In genomic region chr4:38730830-38731646, GRCh38 we compare ENCODE assay signal across 8 cellular contexts. TPM values are rescaled to one million over a fixed set of nuclear protein-coding genes. Genes with fewer than 3 reads are reported as not detected.
DNase-seq lines count a peak whose midpoint lies in the region; ATAC-seq, FAIRE-seq and TF ChIP-seq lines count a peak whose summit lies in the region.

No MANE protein-coding gene starts in this region.

- no peak overlapping the region for H2AFZ ChIP-seq in keratinocyte (ENCODE audit: control insufficient read depth, low read length)

- H3K27ac ChIP-seq in 22Rv1 (no peak overlapping the region), breast epithelium (no peak overlapping the region), keratinocyte (ENCODE audit: control insufficient read depth, insufficient read depth, low read length) (no peak overlapping the region)

- no peak for TF ChIP-seq POLR2A in breast epithelium (IDR thresholded peaks at IDR 0.05)

- H3K9me3 ChIP-seq in breast epithelium (no peaks in the 10 kb centered on the region), keratinocyte (ENCODE audit: control insufficient read depth, low read depth, low read length) (peaks cover 4% of the 10 kb centered on the region)

- peak; percentile 73 for DNase-seq in GM13977 (ENCODE audit: low spot score)
- peak; percentile 47 for DNase-seq in NCI-H1694 (lab: John Stamatoyannopoulos, UW)
- peak; percentile 30 to 79 for DNase-seq in breast epithelium (ENCODE audit: low spot score in 2 of 2)
- DNase-seq in keratinocyte (ENCODE audit: low read depth, low spot score), result no peak
- DNase-seq in stimulated activated CD4-positive, alpha-beta T cell treated with anti-CD3 and anti-CD28 coated beads, Interleukin-1b, Interleukin-23, amount 100 ng/mL, for 48 hours, result peak; percentile 84

- peaks cover 0 to 6% of the 10 kb centered on the region in 2 donors for H3K4me1 ChIP-seq in breast epithelium
- peaks cover 13% of the 10 kb centered on the region for H3K4me1 ChIP-seq in keratinocyte (ENCODE audit: control insufficient read depth, extremely low read depth, insufficient read depth, low read length)

- H4K20me1 ChIP-seq in keratinocyte (ENCODE audit: control insufficient read depth, extremely low read depth, insufficient read depth, low read length), result no peaks in the 10 kb centered on the region

- H3K4me3 ChIP-seq in WI38 (ENCODE audit: low read depth, low read length) (no peak overlapping the region), breast epithelium (no peak overlapping the region), keratinocyte (ENCODE audit: control insufficient read depth in 2 of 3, extremely low read depth in 1 of 3, insufficient read depth in 2 of 3, low read depth in 1 of 3, low read length in 3 of 3) (no peak overlapping the region)

- dilution Hi-C loops in keratinocyte (cut with MboI; ENCODE audit: extremely low pct_ligation_motif_present, low sequenced_read_pairs), result no loop called here

- H3K79me2 ChIP-seq in keratinocyte (ENCODE audit: control insufficient read depth, insufficient read depth, low read length), result no peaks in the 10 kb centered on the region

- H3K27me3 ChIP-seq in breast epithelium (no peaks in the 10 kb centered on the region), keratinocyte (ENCODE audit: control insufficient read depth, extremely low read depth, insufficient read depth, low read length) (no peaks in the 10 kb centered on the region)

- H3K9ac ChIP-seq in keratinocyte (ENCODE audit: control insufficient read depth, extremely low read depth, insufficient read depth, low read length), result no peak overlapping the region

- in situ Hi-C loops in GM13977 (cut with MboI; ENCODE audit: low pct_unique_long_range_greater_than_20kb, low sequenced_read_pairs, unreplicated experiment), result loop anchor here (10.0 to 25.0 kb wide), 3 partner anchors 546 to 919 kb away; no protein-coding TSS in a partner anchor

- peak; percentile 93 for TF ChIP-seq CTCF in 22Rv1 (IDR thresholded peaks at IDR 0.05)
- peak; percentile 91 for TF ChIP-seq CTCF in GM13977 (IDR thresholded peaks at IDR 0.05; ENCODE audit: extremely low read depth, insufficient read depth, missing control alignments)
- peak; percentile 94 for TF ChIP-seq CTCF in WI38 (IDR thresholded peaks at IDR 0.05; ENCODE audit: low read depth, low read length)
- TF ChIP-seq CTCF in breast epithelium (IDR thresholded peaks at IDR 0.05), result peak; percentile 83 to 94 (median 87)
- peak; percentile 84 to 96 (median 93) for TF ChIP-seq CTCF in keratinocyte (optimal IDR thresholded peaks at IDR 0.05 in 1 of 3, IDR thresholded peaks at IDR 0.05 in 1 of 3, conservative IDR thresholded peaks at IDR 0.05 in 1 of 3; ENCODE audit: extremely low read depth in 1 of 3, insufficient read depth in 2 of 3, low read length in 3 of 3)

- intact Hi-C loops in breast epithelium (cut with DNase I; ENCODE audit: low total_unique reads), result no loop called here

- no peaks in the 10 kb centered on the region for H3K9me1 ChIP-seq in keratinocyte (ENCODE audit: control insufficient read depth, extremely low read depth, insufficient read depth, low read length)

- peak; percentile 29 for FAIRE-seq in keratinocyte (lab: Jason Lieb, UNC)

- H3K36me3 ChIP-seq in breast epithelium (no peaks in the 10 kb centered on the region), keratinocyte (ENCODE audit: control insufficient read depth in 2 of 2, extremely low read depth in 1 of 2, insufficient read depth in 2 of 2, low read length in 2 of 2) (no peaks in the 10 kb centered on the region)

- peak; percentile 96 for ATAC-seq in HG02852 (IDR thresholded peaks at IDR 0.05; ENCODE audit: unreplicated experiment)

- no peak overlapping the region for H3K4me2 ChIP-seq in keratinocyte (ENCODE audit: control insufficient read depth, extremely low read depth, insufficient read depth, low read depth, low read length)

RNA-seq across cellular contexts. Expression of gene TLR10, which starts 51.8 kb away (rescaled TPM):
- total RNA-seq in breast epithelium, result 1 to 10 TPM in 2 of 3 donors, under 1 TPM in 1; 0.48 to 1.3 (median 1.3) TPM
- polyA plus RNA-seq in keratinocyte, result 0.01 to 0.23 TPM (median 0.05 TPM) in 3 replicates
- polyA plus RNA-seq in keratinocyte (2011; ENCODE audit: low read depth), result 1.3 TPM
- 0.13 TPM in 1 of 2 replicates, not detected in the other for polyA plus RNA-seq in keratinocyte (2011; cell fraction: cytosol; rRNA removed)
- 0.11 and 0.13 TPM in 2 replicates for polyA plus RNA-seq in keratinocyte (2011; cell fraction: nucleus; rRNA removed)
- 0.83 TPM in 1 of 2 replicates, not detected in the other for polyA plus RNA-seq in keratinocyte (2012; ENCODE audit: low replicate concordance)
- polyA minus RNA-seq in keratinocyte, result 0.06 TPM in 1 of 3 replicates, not detected in the others
- polyA minus RNA-seq in keratinocyte (2011; cell fraction: cytosol; rRNA and poly(A)+ RNA removed), result not detected
- polyA minus RNA-seq in keratinocyte (2011; cell fraction: nucleus; rRNA and poly(A)+ RNA removed), result 0.39 and 0.42 TPM in 2 replicates
